Comparison of ENCODE assay signal across 14 cellular contexts in the genomic region with DNA sequence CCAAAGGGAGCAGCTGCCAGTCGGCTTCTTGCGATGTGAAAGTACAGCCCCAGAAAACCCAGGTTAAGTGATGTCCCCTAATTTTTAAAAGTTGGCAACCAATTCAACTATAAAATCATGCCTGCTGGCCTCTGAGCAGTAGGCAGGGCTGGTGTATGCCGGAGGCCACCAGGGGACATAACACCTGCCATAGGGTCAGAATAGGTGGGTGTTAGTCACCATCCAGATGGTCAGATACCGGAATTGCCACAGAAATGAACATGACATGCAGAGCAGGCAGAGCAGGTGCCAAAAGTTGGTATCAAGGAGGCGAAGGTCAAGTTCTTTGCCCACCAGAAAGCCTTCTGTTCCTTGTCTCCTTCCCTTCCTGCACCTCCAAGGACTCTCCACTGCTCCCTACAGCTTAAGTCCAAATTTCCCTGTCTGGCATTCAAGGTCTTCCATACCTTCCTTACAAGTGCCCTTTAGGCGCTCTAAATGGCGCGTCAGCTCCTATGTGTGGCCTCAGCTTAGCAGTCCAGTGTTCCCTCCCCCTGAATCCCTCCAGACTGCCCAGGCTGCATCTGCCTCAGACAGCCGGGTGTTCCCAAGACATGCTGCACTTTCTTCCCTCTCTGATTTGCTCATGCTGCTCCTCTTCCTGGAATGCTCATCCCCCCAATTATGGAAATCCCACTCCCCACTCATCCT. TPM values are rescaled to one million over a fixed set of nuclear protein-coding genes. Genes with fewer than 3 reads are reported as not detected.
DNase-seq lines count a peak whose midpoint lies in the region; ATAC-seq, FAIRE-seq and TF ChIP-seq lines count a peak whose summit lies in the region.
"Had no signal": no experiment of that assay in that cellular context is flagged by ENCODE, and none has a peak within 500 bp of the region (broad histone marks: within the 10 kb centered on the region; RNA-seq: fewer than 3 reads in every experiment).

No MANE protein-coding gene starts in this region.

- H3K36me3 ChIP-seq in CD4-positive, CD25-positive, alpha-beta regulatory T cell (ENCODE audit: control insufficient read depth, insufficient read depth, low read length), result peaks cover 5% of the 10 kb centered on the region
- peaks cover 21% of the 10 kb centered on the region for H3K36me3 ChIP-seq in Karpas-422 (ENCODE audit: insufficient read depth, low read length)
- no peaks in the 10 kb centered on the region for H3K36me3 ChIP-seq in pancreas
- H3K36me3 ChIP-seq: upper lobe of left lung had no signal

- H3K4me1 ChIP-seq in CD4-positive, CD25-positive, alpha-beta regulatory T cell (ENCODE audit: control insufficient read depth, insufficient read depth, low read length, poor library complexity, severe bottlenecking), result peaks cover 28% of the 10 kb centered on the region
- H3K4me1 ChIP-seq in Karpas-422 (ENCODE audit: low read length) (peaks cover 97% of the 10 kb centered on the region), pancreas (peaks cover 0 to 8% (median 0%) of the 10 kb centered on the region in 3 donors)

- FAIRE-seq in pancreas (lab: Jason Lieb, UNC), result no peak
- FAIRE-seq: GM12891 had no signal

- TF ChIP-seq CTCF in pancreas (IDR thresholded peaks at IDR 0.05), result no peak

- no peak overlapping the region for H2AFZ ChIP-seq in Karpas-422 (ENCODE audit: low read length)

- intact Hi-C loops in pancreas (cut with DNase I), result no loop called here

- H3K27me3 ChIP-seq in CD4-positive, CD25-positive, alpha-beta regulatory T cell (ENCODE audit: control insufficient read depth, insufficient read depth, low read length), result no peaks in the 10 kb centered on the region
- H3K27me3 ChIP-seq in Karpas-422 (ENCODE audit: low read length) (no peaks in the 10 kb centered on the region), pancreas (no peaks in the 10 kb centered on the region)
- H3K27me3 ChIP-seq: BLaER1 treated with 17β-estradiol and CSF1 and Interleukin-3, amounts not matched to agents 10 nM and 100 nM; upper lobe of left lung had no signal

- H3K4me3 ChIP-seq in CD4-positive, CD25-positive, alpha-beta regulatory T cell (ENCODE audit: low read depth, low read length), result no peak overlapping the region
- H3K4me3 ChIP-seq in Karpas-422 (ENCODE audit: low read length) (peak overlapping the region; percentile 40; the same call in 1 of the 2 replicates), pancreas (no peak overlapping the region)
- H3K4me3 ChIP-seq: BLaER1 treated with 17β-estradiol and CSF1 and Interleukin-3, amounts not matched to agents 10 nM and 100 nM; upper lobe of left lung had no signal

- no peaks in the 10 kb centered on the region for H4K20me1 ChIP-seq in Karpas-422 (ENCODE audit: insufficient read depth, low read depth, low read length)

- no peak overlapping the region for H3K27ac ChIP-seq in CD4-positive, CD25-positive, alpha-beta regulatory T cell (ENCODE audit: insufficient read depth, low read length, poor library complexity, severe bottlenecking)
- peak overlapping the region; percentile 99 for H3K27ac ChIP-seq in Karpas-422 (ENCODE audit: low read length)
- no peak overlapping the region for H3K27ac ChIP-seq in pancreas

- H3K4me3 Mint-ChIP-seq in CD4-positive, CD25-positive, alpha-beta regulatory T cell, result peak overlapping the region in 1 of 4 donors; percentile 30
- H3K4me3 Mint-ChIP-seq: T-helper 17 cell had no signal

- no peaks in the 10 kb centered on the region for H3K9me2 ChIP-seq in Karpas-422 (replicated peaks; ENCODE audit: insufficient read depth, low read length)

- H3K79me2 ChIP-seq in Karpas-422 (ENCODE audit: low read length), result peaks cover 90% of the 10 kb centered on the region

- peak overlapping the region; percentile 61 for H3K9ac ChIP-seq in Karpas-422 (ENCODE audit: low read length)

- ATAC-seq in CD4-positive, CD25-positive, alpha-beta regulatory T cell (ENCODE audit: low read depth in 2 of 2), result no peak
- ATAC-seq in pancreas (peak in 3 of 4 donors; percentile 14 to 49 (median 48)), GM19395 (IDR thresholded peaks at IDR 0.05; ENCODE audit: unreplicated experiment) (no peak), HG02938 (IDR thresholded peaks at IDR 0.05; ENCODE audit: unreplicated experiment) (no peak)
- ATAC-seq: T-helper 17 cell had no signal

- H3K9me3 Mint-ChIP-seq in CD4-positive, CD25-positive, alpha-beta regulatory T cell, result peaks cover 0 to 1% (median 0%) of the 10 kb centered on the region in 7 donors

- peaks cover 11 to 81% (median 50%) of the 10 kb centered on the region in 4 donors for H3K4me1 Mint-ChIP-seq in CD4-positive, CD25-positive, alpha-beta regulatory T cell

- no peaks in the 10 kb centered on the region for H3K27me3 Mint-ChIP-seq in CD4-positive, CD25-positive, alpha-beta regulatory T cell
- H3K27me3 Mint-ChIP-seq: T-helper 17 cell had no signal

- no peaks in the 10 kb centered on the region for H3K9me3 ChIP-seq in CD4-positive, CD25-positive, alpha-beta regulatory T cell (ENCODE audit: control insufficient read depth in 2 of 2, low read length in 2 of 2)
- H3K9me3 ChIP-seq in Karpas-422 (ENCODE audit: low read length) (no peaks in the 10 kb centered on the region), pancreas (no peaks in the 10 kb centered on the region)
- H3K9me3 ChIP-seq: BLaER1 treated with 17β-estradiol and CSF1 and Interleukin-3, amounts not matched to agents 10 nM and 100 nM; upper lobe of left lung had no signal

- H3K27ac Mint-ChIP-seq in CD4-positive, CD25-positive, alpha-beta regulatory T cell, result peak overlapping the region; percentile 27 to 90 (median 81)
- H3K27ac Mint-ChIP-seq: T-helper 17 cell had no signal

- H3K36me3 Mint-ChIP-seq in CD4-positive, CD25-positive, alpha-beta regulatory T cell, result peaks cover 22% of the 10 kb centered on the region

- H3K4me2 ChIP-seq in Karpas-422 (ENCODE audit: low read depth, low read length, poor library complexity, severe bottlenecking), result peak overlapping the region; percentile 80

- DNase-seq in CD4-positive, CD25-positive, alpha-beta regulatory T cell, result no peak
- no peak for DNase-seq in Karpas-422
- DNase-seq in cerebellum (ENCODE audit: low spot score), result peak; percentile 38
- peak in 1 of 6 donors; percentile 39 for DNase-seq in pancreas
- DNase-seq in medulla oblongata (ENCODE audit: extremely low spot score), result no peak
- DNase-seq: activated gamma-delta T cell treated with Interleukin-2 at 50 U/mL for 16 hours; effector memory CD4-positive, alpha-beta T cell; EL; T-helper 17 cell; upper lobe of left lung had no signal

- 84 to 90% methylated on average over 9 of the region's 9 CpGs for WGBS in pancreas, 2 donors

RNA-seq across cellular contexts. Expression of gene PTPRJ, which starts 45.1 kb away (rescaled TPM):
- total RNA-seq in CD4-positive, CD25-positive, alpha-beta regulatory T cell, result 81.8 TPM
- polyA plus RNA-seq in CD4-positive, CD25-positive, alpha-beta regulatory T cell, result 10 to 100 TPM; 13.8 to 20.2 (median 16.9) TPM
- total RNA-seq in Karpas-422 (2014; rRNA removed; shearing (Covaris generic); ENCODE audit: low replicate concordance), result 90.3 and 132 TPM in 2 replicates
- total RNA-seq in cerebellum (30.3 TPM), pancreas (10 to 100 TPM in 5 of 6 donors, 1 to 10 TPM in 1; 9.3 to 32.8 (median 13.9) TPM)
- polyA plus RNA-seq in pancreas, result 1 to 10 TPM; 3.6 to 8.9 TPM

Comparison
In these comparisons a context has a peak if more than half of its experiments do, and no peak if none do; other contexts are left out.
1. ATAC-seq: peak in pancreas (3 of 4); none in CD4-positive, CD25-positive, alpha-beta regulatory T cell (0 of 2), GM19395 (single experiment) and HG02938 (single experiment).